In the genomic region with DNA sequence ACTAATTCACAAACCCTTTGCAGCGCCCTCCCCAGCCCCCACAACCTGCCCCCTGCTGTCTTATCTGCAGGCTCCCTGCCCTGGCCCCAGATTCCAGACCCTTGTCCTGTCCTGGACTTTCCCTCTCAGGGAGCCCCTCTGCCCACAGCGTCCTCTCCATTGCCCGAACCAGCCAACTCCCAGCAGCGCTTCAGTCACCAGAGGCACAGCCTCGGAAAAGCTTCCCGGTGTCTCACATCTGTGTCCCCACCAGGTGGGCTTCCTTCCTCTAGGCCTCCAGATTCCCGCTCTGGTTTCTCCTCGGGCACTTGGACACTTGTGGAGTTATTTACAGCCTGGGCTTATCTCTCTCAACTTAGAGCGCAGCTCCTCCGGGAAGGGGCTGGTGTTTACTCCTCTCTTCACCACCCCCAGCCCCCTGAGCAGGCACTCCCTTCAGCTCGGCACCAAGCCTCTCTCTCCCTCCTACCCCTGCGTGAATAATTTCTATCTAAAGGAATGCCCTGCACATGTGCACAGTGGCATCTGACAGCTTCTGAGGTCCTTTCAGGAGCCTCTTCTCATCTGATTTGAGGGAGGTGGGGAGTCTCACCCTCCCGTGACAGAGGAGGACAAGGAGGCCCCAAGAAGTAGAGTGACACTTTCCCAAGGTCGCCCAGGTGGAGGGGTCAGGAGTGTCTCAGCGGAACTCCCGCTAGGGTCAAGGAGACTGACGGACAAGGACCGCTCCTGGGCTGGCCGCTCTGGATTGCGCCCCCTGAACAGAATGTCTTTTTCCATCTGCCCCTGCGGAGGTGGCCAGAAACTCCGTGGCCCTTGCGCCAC, we compare ENCODE assay signal across 8 cellular contexts. TPM values are rescaled to one million over a fixed set of nuclear protein-coding genes. Genes with fewer than 3 reads are reported as not detected.
DNase-seq lines count a peak whose midpoint lies in the region; ATAC-seq, FAIRE-seq and TF ChIP-seq lines count a peak whose summit lies in the region.

No MANE protein-coding gene starts in this region.

- H3K4me1 ChIP-seq in K562 (replicated peaks in 1 of 2; ENCODE audit: control insufficient read depth in 2 of 2, insufficient read depth in 2 of 2, low read length in 2 of 2): peaks cover 18 to 61% of the 10 kb centered on the region in 2 experiments; a peak in 4 of 5 replicates
- peaks cover 34 to 40% of the 10 kb centered on the region in 2 donors for H3K4me1 ChIP-seq in mucosa of rectum (ENCODE audit: control insufficient read depth in 2 of 2, insufficient read depth in 2 of 2, low read length in 2 of 2)
- H3K4me1 ChIP-seq in upper lobe of right lung: peaks cover 27% of the 10 kb centered on the region

- intact Hi-C loops in Right ventricle myocardium inferior (cut with DNase I) (loop anchor here (2.0 to 10.0 kb wide), 4 partner anchors 239 to 469 kb away; partner anchors contain the start of genes EMSY and LRRC32), cardiac septum (cut with DNase I) (loop anchor here (2.0 to 5.0 kb wide), 4 partner anchors 175 to 309 kb away; partner anchors contain the start of genes GVQW3 and THAP12), K562 (cut with micrococcal nuclease) (loop anchor here (2.0 to 10.0 kb wide), 3 partner anchors 53 to 479 kb away; no protein-coding TSS in a partner anchor), upper lobe of right lung (cut with DNase I) (loop anchor here (5.0 kb wide), 1 partner anchor 112 kb away; no protein-coding TSS in a partner anchor)

- WGBS in K562 (ENCODE audit: insufficient coverage, low coverage, missing lambda C conversion rate): 25% methylated on average over 20 of the region's 23 CpGs

- no peaks in the 10 kb centered on the region for H3K36me3 ChIP-seq in K562 (ENCODE audit: control insufficient read depth, insufficient read depth, low read length)
- H3K36me3 ChIP-seq in mucosa of rectum (ENCODE audit: control insufficient read depth in 2 of 2, insufficient read depth in 2 of 2, low read length in 2 of 2): no peaks in the 10 kb centered on the region
- H3K36me3 ChIP-seq in upper lobe of right lung: no peaks in the 10 kb centered on the region

- BruUV-seq in K562 (replicated peaks; lab: Mats Ljungman, UMichigan): no TSS peak

- H3K9me3 ChIP-seq in K562 (replicated peaks; ENCODE audit: control insufficient read depth, insufficient read depth, low read depth, low read length): no peaks in the 10 kb centered on the region
- H3K9me3 ChIP-seq in mucosa of rectum (ENCODE audit: control insufficient read depth in 2 of 2, low read length in 2 of 2): no peaks in the 10 kb centered on the region
- H3K9me3 ChIP-seq in upper lobe of right lung: no peaks in the 10 kb centered on the region

- H3K9ac ChIP-seq in K562 (ENCODE audit: insufficient read depth in 1 of 2, low read depth in 2 of 2, low read length in 2 of 2) (peak overlapping the region in 1 of 2 experiments; percentile 82; a peak in 1 of 4 replicates), mucosa of rectum (ENCODE audit: low read depth in 1 of 2, low read length in 2 of 2) (peak overlapping the region in 1 of 2 donors; percentile 74)

- H3K4me3 ChIP-seq in K562 (no peak overlapping the region), mucosa of rectum (ENCODE audit: low read length in 2 of 2) (peak overlapping the region; percentile 60 to 75), upper lobe of right lung (peak overlapping the region; percentile 63)

- CTCF ChIA-PET in K562 (lab: Yijun Ruan, JAX; ENCODE audit: low intra/inter-chr PET ratio): no interaction called here

- ATAC-seq in Right ventricle myocardium inferior: no peak
- no peak for ATAC-seq in K562
- ATAC-seq in upper lobe of right lung: no peak

- H3K4me2 ChIP-seq in K562 (ENCODE audit: insufficient read depth, low read length): peak overlapping the region; percentile 45

- no peaks in the 10 kb centered on the region for H4K20me1 ChIP-seq in K562 (replicated peaks; ENCODE audit: control insufficient read depth, insufficient read depth, low read length)

- H2AFZ ChIP-seq in K562 (ENCODE audit: low read depth, low read length): no peak overlapping the region

- TF ChIP-seq EP300 in K562 (IDR thresholded peaks at IDR 0.05; ENCODE audit: low read length): no peak

- POLR2A ChIA-PET in K562 (lab: Yijun Ruan, JAX): interaction anchor here (0.7 kb wide), 1 partner anchor 226 kb away, joined by 3 read pairs; no protein-coding TSS in a partner anchor

- H3K27me3 ChIP-seq in K562 (ENCODE audit: control insufficient read depth in 2 of 2, insufficient read depth in 2 of 2, low read length in 2 of 2): peaks cover 0 to 29% of the 10 kb centered on the region in 2 experiments; a peak in 2 of 5 replicates
- peaks cover 4 to 16% of the 10 kb centered on the region in 2 donors for H3K27me3 ChIP-seq in mucosa of rectum (ENCODE audit: control insufficient read depth in 2 of 2, insufficient read depth in 2 of 2, low read length in 2 of 2)
- peaks cover 12% of the 10 kb centered on the region for H3K27me3 ChIP-seq in upper lobe of right lung

- H3K79me2 ChIP-seq in K562 (ENCODE audit: control insufficient read depth, insufficient read depth, low read length): no peaks in the 10 kb centered on the region

- H3K9me1 ChIP-seq in K562 (ENCODE audit: control insufficient read depth, insufficient read depth, low read length): no peaks in the 10 kb centered on the region

- no peak for TF ChIP-seq CTCF in K562 (IDR thresholded peaks at IDR 0.05 in 2 of 3, conservative IDR thresholded peaks at IDR 0.05 in 1 of 3; ENCODE audit: insufficient read depth in 2 of 3, low read depth in 1 of 3, low read length in 3 of 3)
- TF ChIP-seq CTCF in upper lobe of right lung (IDR thresholded peaks at IDR 0.05): no peak

- FAIRE-seq in K562 (lab: Jason Lieb, UNC) (no peak), GM12891 (lab: Jason Lieb, UNC) (no peak)

- in situ Hi-C loops in K562 (cut with MboI): no loop called here

- TF ChIP-seq RAD21 in K562 (CRISPR knock-in tag; conservative IDR thresholded peaks at IDR 0.05 in 1 of 2, IDR thresholded peaks at IDR 0.05 in 1 of 2): no peak

- no peak for TF ChIP-seq POLR2A in K562 (conservative IDR thresholded peaks at IDR 0.05)
- TF ChIP-seq POLR2A in GM12891 (IDR thresholded peaks at IDR 0.05; ENCODE audit: low read depth, low read length): no peak

- H3K27ac ChIP-seq in K562 (ENCODE audit: extremely low read depth, low read depth, low read length) (no peak overlapping the region), mucosa of rectum (ENCODE audit: low read depth in 2 of 2, low read length in 2 of 2) (peak overlapping the region in 1 of 2 donors; percentile 38), upper lobe of right lung (no peak overlapping the region)

- DNase-seq in Right ventricle myocardium inferior (ENCODE audit: missing footprints) (peak; percentile 52), cardiac septum (ENCODE audit: low spot score) (no peak), K562 (ENCODE audit: extremely low read depth in 1 of 4, low spot score in 3 of 4) (no peak), upper lobe of right lung (no peak), GM12891 (ENCODE audit: insufficient read length, low spot score) (no peak), GDM1 (lab: John Stamatoyannopoulos, UW) (no peak)
- no peak for DNase-seq in stimulated activated CD4-positive, alpha-beta T cell treated with anti-CD3 and anti-CD28 coated beads, Interleukin-4, amount 100 ng/mL, for 4 hours

TF ChIP-seq in K562, 482 proteins besides CTCF, POLR2A, EP300 and RAD21 (continues in another document):
- TF ChIP-seq RNF2 (IDR thresholded peaks at IDR 0.05) (no peak), POLR3G (IDR thresholded peaks at IDR 0.05; ENCODE audit: extremely low read depth, insufficient read length, insufficient replicate concordance) (no peak)

TF ChIP-seq in GM12891, 5 proteins besides CTCF, POLR2A, EP300 and RAD21:
- no peak for TF ChIP-seq SPI1 (IDR thresholded peaks at IDR 0.05; ENCODE audit: low read depth, low read length)
- no peak for TF ChIP-seq POLR2AphosphoS5 (IDR thresholded peaks at IDR 0.05; ENCODE audit: low read depth, low read length)
- TF ChIP-seq POU2F2 (IDR thresholded peaks at IDR 0.05; ENCODE audit: low read depth, low read length): no peak
- no peak for TF ChIP-seq PAX5 (IDR thresholded peaks at IDR 0.05; ENCODE audit: insufficient read depth, low read length, severe bottlenecking)
- no peak for TF ChIP-seq TAF1 (IDR thresholded peaks at IDR 0.05; ENCODE audit: low read depth, low read length)
TF ChIP-seq in GM12891: peak in this region for 0.

RNA-seq across cellular contexts. Expression of gene WNT11, which starts 0.8 kb away (rescaled TPM):
- total RNA-seq in Right ventricle myocardium inferior (18.2 TPM), cardiac septum (9.2 TPM), K562 (2014; rRNA removed) (not detected in 2 replicates), K562 (2014; rRNA removed; fragmentation: Illumina TruSeq; extraction: Trizol) (not detected in 2 replicates), K562 (2015; rRNA removed; fragmentation: Illumina TruSeq; extraction: Trizol) (not detected in 2 replicates), K562 (2021) (0.09 TPM in 1 of 2 replicates, not detected in the other), upper lobe of right lung (8.7 TPM)
- 0.28 and 0.58 TPM in 2 replicates for total RNA-seq in K562 (2011; cell fraction: chromatin; rRNA removed; ENCODE audit: low replicate concordance)
- 0.33 and 1.1 TPM in 2 replicates for total RNA-seq in K562 (2011; cell fraction: nucleolus; rRNA removed)
- 0.37 and 0.53 TPM in 2 replicates for total RNA-seq in K562 (2011; cell fraction: nucleoplasm; rRNA removed)
- polyA plus RNA-seq in K562 (2011; rRNA removed) (0.20 and 0.51 TPM in 2 replicates), K562 (2014; fragmentation: Illumina TruSeq; extraction: Trizol) (0.12 TPM in 1 of 2 replicates, not detected in the other), K562 (2014; fragmentation: Nextera tagmentation; extraction: Ambion mirVana) (under 1 TPM in 1 of 2 experiments, not detected in 1; 0.03 TPM), K562 (2014; rRNA removed) (0.05 TPM in 1 of 2 replicates, not detected in the other)
- 0.69 and 1.4 TPM in 2 replicates for polyA plus RNA-seq in K562 (2011; cell fraction: cytosol; rRNA removed)
- polyA plus RNA-seq in K562 (2011; cell fraction: nucleus; rRNA removed): 0.37 and 0.65 TPM in 2 replicates
- polyA plus RNA-seq in K562 (2012): 0.22 and 0.37 TPM in 2 replicates
- polyA minus RNA-seq in K562 (2011; rRNA and poly(A)+ RNA removed): 0.28 TPM in 1 of 2 replicates, not detected in the other
- 1.8 TPM in 1 of 2 replicates, not detected in the other for polyA minus RNA-seq in K562 (2011; cell fraction: cytosol; rRNA and poly(A)+ RNA removed)
- 0.56 TPM in 1 of 2 replicates, not detected in the other for polyA minus RNA-seq in K562 (2011; cell fraction: nucleus; rRNA and poly(A)+ RNA removed)
- not detected for polyA plus RNA-seq in GM12891 (2012; ENCODE audit: low read depth, missing spikeins)
